ENCODE assay signal across 8 cellular contexts in genomic region chr7:143381427-143382125, GRCh38. TPM values are rescaled to one million over a fixed set of nuclear protein-coding genes. Genes with fewer than 3 reads are reported as not detected.
DNase-seq lines count a peak whose midpoint lies in the region; ATAC-seq and TF ChIP-seq lines count a peak whose summit lies in the region.

No MANE protein-coding gene starts in this region.

- no peaks in the 10 kb centered on the region for H3K27me3 ChIP-seq in CD8-positive, alpha-beta memory T cell (ENCODE audit: insufficient read depth, low read length, poor library complexity, severe bottlenecking)
- no peaks in the 10 kb centered on the region for H3K27me3 ChIP-seq in neuron (ENCODE audit: insufficient read depth, low read length)

- peaks cover 7% of the 10 kb centered on the region for H3K36me3 ChIP-seq in CD8-positive, alpha-beta memory T cell (ENCODE audit: insufficient read depth, low read length)
- peaks cover 4% of the 10 kb centered on the region for H3K36me3 ChIP-seq in neuron (ENCODE audit: insufficient read depth, low read length)

- TF ChIP-seq POLR2A in erythroblast (IDR thresholded peaks at IDR 0.05; ENCODE audit: low read length) = no peak

- H3K27me3 Mint-ChIP-seq in CD8-positive, alpha-beta memory T cell = peaks cover 0 to 2% of the 10 kb centered on the region in 2 donors
- no peaks in the 10 kb centered on the region for H3K27me3 Mint-ChIP-seq in WTC11 (ENCODE audit: low read depth)

- DNase-seq in CD8-positive, alpha-beta memory T cell = no peak
- DNase-seq in WTC11 (ENCODE audit: low spot score) (no peak), fibroblast of villous mesenchyme (ENCODE audit: low read depth) (peak; percentile 80), NCI-H2227 (lab: John Stamatoyannopoulos, UW; ENCODE audit: unreplicated experiment) (no peak), erythroblast (lab: John Stamatoyannopoulos, UW) (no peak)

- CTCF ChIA-PET in CD8-positive, alpha-beta memory T cell (lab: Charles Lee) = interaction anchor here (1.0 to 4.1 kb wide), 9 partner anchors 10 to 141 kb away, joined by 3 to 30 read pairs (median 11); no protein-coding TSS in a partner anchor
- CTCF ChIA-PET in WTC11 (lab: Charles Lee) = interaction anchor here (0.8 to 1.1 kb wide), 4 partner anchors 9 to 35 kb away, joined by 3 to 6 read pairs (median 4); partner anchors contain the start of gene EPHA1

- H3K9me3 ChIP-seq in CD8-positive, alpha-beta memory T cell (ENCODE audit: low read length) = no peaks in the 10 kb centered on the region
- no peaks in the 10 kb centered on the region for H3K9me3 ChIP-seq in neuron (ENCODE audit: low read length)

- H3K4me3 Mint-ChIP-seq in CD8-positive, alpha-beta memory T cell = peak overlapping the region in 1 of 7 donors; percentile 74
- peak overlapping the region; percentile 72 for H3K4me3 Mint-ChIP-seq in WTC11

- peak overlapping the region in 4 of 8 donors; percentile 46 to 96 (median 72) for H3K27ac Mint-ChIP-seq in CD8-positive, alpha-beta memory T cell
- H3K27ac Mint-ChIP-seq in WTC11 = no peak overlapping the region

- H3K36me3 Mint-ChIP-seq in CD8-positive, alpha-beta memory T cell = peaks cover 0 to 18% (median 0%) of the 10 kb centered on the region in 3 donors
- H3K36me3 Mint-ChIP-seq in WTC11 = peaks cover 5% of the 10 kb centered on the region

- H3K4me1 Mint-ChIP-seq in CD8-positive, alpha-beta memory T cell = peaks cover 31 to 32% (median 32%) of the 10 kb centered on the region in 3 donors
- H3K4me1 Mint-ChIP-seq in WTC11 = peaks cover 28% of the 10 kb centered on the region

- peak overlapping the region; percentile 98 for H2AFZ ChIP-seq in neuron (ENCODE audit: low read depth, low read length)

- TF ChIP-seq CTCF in WTC11 (IDR thresholded peaks at IDR 0.05) = no peak
- TF ChIP-seq CTCF in fibroblast of villous mesenchyme (IDR thresholded peaks at IDR 0.05; ENCODE audit: insufficient read depth, low read depth, low read length) = no peak

- H3K9me3 Mint-ChIP-seq in CD8-positive, alpha-beta memory T cell = no peaks in the 10 kb centered on the region
- H3K9me3 Mint-ChIP-seq in WTC11 = no peaks in the 10 kb centered on the region

- peaks cover 70% of the 10 kb centered on the region for H3K4me1 ChIP-seq in CD8-positive, alpha-beta memory T cell (ENCODE audit: insufficient read depth, low read length)
- peaks cover 17% of the 10 kb centered on the region for H3K4me1 ChIP-seq in neuron (ENCODE audit: insufficient read depth, low read length)

- peak; percentile 14 for ATAC-seq in GM19395 (IDR thresholded peaks at IDR 0.05; ENCODE audit: unreplicated experiment)
- ATAC-seq in HG03457 (IDR thresholded peaks at IDR 0.05; ENCODE audit: unreplicated experiment) = peak; percentile 7
- ATAC-seq in WTC11 = peak; percentile 0; the same call in 1 of the 2 replicates

- H3K27ac ChIP-seq in CD8-positive, alpha-beta memory T cell (ENCODE audit: low read depth, low read length) = peak overlapping the region; percentile 96

- POLR2A ChIA-PET in CD8-positive, alpha-beta memory T cell (lab: Charles Lee) = interaction anchor here (1.0 to 7.1 kb wide), 3 partner anchors 12 to 26 kb away, joined by 3 to 48 read pairs (median 3); partner anchors contain the start of genes EPHA1 and FAM131B
- POLR2A ChIA-PET in WTC11 (lab: Charles Lee) = interaction anchor here (0.7 to 1.7 kb wide), 3 partner anchors 9 to 12 kb away, joined by 3 to 16 read pairs (median 3); no protein-coding TSS in a partner anchor

- H3K4me3 ChIP-seq in CD8-positive, alpha-beta memory T cell (ENCODE audit: low read length) = peak overlapping the region; percentile 61
- peak overlapping the region; percentile 95 for H3K4me3 ChIP-seq in fibroblast of villous mesenchyme (ENCODE audit: low read depth, low read length)
- H3K4me3 ChIP-seq in neuron (ENCODE audit: low read length) = peak overlapping the region; percentile 90

TF ChIP-seq in WTC11, 78 proteins besides CTCF, POLR2A, EP300 and RAD21:
- TF ChIP-seq ZBTB21 (CRISPR knock-in tag; IDR thresholded peaks at IDR 0.05; ENCODE audit: borderline replicate concordance) (no peak), ELF4 (CRISPR knock-in tag; IDR thresholded peaks at IDR 0.05; ENCODE audit: low read depth) (peak; percentile 62; the same call in 1 of the 2 replicates), HMGXB4 (CRISPR knock-in tag; IDR thresholded peaks at IDR 0.05) (0 out of 2 replicates have a peak, but pooled peaks have one; percentile 62), RORB (CRISPR knock-in tag; IDR thresholded peaks at IDR 0.05) (no peak), FOXP1 (CRISPR knock-in tag; IDR thresholded peaks at IDR 0.05; ENCODE audit: borderline replicate concordance) (0 out of 2 replicates have a peak, but pooled peaks have one; percentile 18), ESRRA (CRISPR knock-in tag; IDR thresholded peaks at IDR 0.05; ENCODE audit: borderline replicate concordance) (peak; percentile 28; the same call in 1 of the 2 replicates)
- TF ChIP-seq, protein P1, sequence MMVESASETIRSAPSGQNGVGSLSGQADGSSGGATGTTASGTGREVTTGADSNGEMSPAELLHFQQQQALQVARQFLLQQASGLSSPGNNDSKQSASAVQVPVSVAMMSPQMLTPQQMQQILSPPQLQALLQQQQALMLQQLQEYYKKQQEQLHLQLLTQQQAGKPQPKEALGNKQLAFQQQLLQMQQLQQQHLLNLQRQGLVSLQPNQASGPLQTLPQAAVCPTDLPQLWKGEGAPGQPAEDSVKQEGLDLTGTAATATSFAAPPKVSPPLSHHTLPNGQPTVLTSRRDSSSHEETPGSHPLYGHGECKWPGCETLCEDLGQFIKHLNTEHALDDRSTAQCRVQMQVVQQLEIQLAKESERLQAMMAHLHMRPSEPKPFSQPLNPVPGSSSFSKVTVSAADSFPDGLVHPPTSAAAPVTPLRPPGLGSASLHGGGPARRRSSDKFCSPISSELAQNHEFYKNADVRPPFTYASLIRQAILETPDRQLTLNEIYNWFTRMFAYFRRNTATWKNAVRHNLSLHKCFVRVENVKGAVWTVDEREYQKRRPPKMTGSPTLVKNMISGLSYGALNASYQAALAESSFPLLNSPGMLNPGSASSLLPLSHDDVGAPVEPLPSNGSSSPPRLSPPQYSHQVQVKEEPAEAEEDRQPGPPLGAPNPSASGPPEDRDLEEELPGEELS (CRISPR knock-in tag; IDR thresholded peaks at IDR 0.05) = no peak

RNA-seq across cellular contexts. Expression of gene ZYX, which starts 0.4 kb away (rescaled TPM):
- total RNA-seq in CD8-positive, alpha-beta memory T cell = 100 to 1,000 TPM; 101 to 104 TPM
- polyA plus RNA-seq in CD8-positive, alpha-beta memory T cell = 143 TPM
- total RNA-seq in WTC11 (2021) = 166 to 179 TPM (median 167 TPM) in 3 replicates
- total RNA-seq in fibroblast of villous mesenchyme = 71.7 and 96.3 TPM in 2 replicates

RNA-seq across cellular contexts. Expression of gene FAM131B, which starts 19.1 kb away (rescaled TPM):
- 1 to 10 TPM; 2.4 to 2.8 TPM for total RNA-seq in CD8-positive, alpha-beta memory T cell
- polyA plus RNA-seq in CD8-positive, alpha-beta memory T cell = 1.6 TPM
- 24.0 to 26.3 TPM (median 25.3 TPM) in 3 replicates for total RNA-seq in WTC11 (2021)
- total RNA-seq in fibroblast of villous mesenchyme = 1.3 and 2.2 TPM in 2 replicates

RNA-seq across cellular contexts. Expression of gene EPHA1, which starts 27.1 kb away (rescaled TPM):
- total RNA-seq in CD8-positive, alpha-beta memory T cell = 1 to 10 TPM; 2.8 to 3.1 TPM
- polyA plus RNA-seq in CD8-positive, alpha-beta memory T cell = 4.6 TPM
- total RNA-seq in WTC11 (2021) = 159 to 203 TPM (median 162 TPM) in 3 replicates
- total RNA-seq in fibroblast of villous mesenchyme = 0.32 TPM in 1 of 2 replicates, not detected in the other

Comparison
In these comparisons a context has a peak if more than half of its experiments do, and no peak if none do; other contexts are left out.
1. RNA of gene EPHA1, which starts 27.1 kb away (total RNA-seq): 159 to 203 TPM in WTC11; 2.8 to 3.1 TPM in CD8-positive, alpha-beta memory T cell and 0.32 TPM in fibroblast of villous mesenchyme; every median in the first group is over 10 times any median in the second.
2. Peak in every context shown above with its lines, with median percentiles within 50 percentile points of each other: H3K4me3 ChIP-seq and ATAC-seq.